ENCODE assay signal across 8 cellular contexts in the genomic region with DNA sequence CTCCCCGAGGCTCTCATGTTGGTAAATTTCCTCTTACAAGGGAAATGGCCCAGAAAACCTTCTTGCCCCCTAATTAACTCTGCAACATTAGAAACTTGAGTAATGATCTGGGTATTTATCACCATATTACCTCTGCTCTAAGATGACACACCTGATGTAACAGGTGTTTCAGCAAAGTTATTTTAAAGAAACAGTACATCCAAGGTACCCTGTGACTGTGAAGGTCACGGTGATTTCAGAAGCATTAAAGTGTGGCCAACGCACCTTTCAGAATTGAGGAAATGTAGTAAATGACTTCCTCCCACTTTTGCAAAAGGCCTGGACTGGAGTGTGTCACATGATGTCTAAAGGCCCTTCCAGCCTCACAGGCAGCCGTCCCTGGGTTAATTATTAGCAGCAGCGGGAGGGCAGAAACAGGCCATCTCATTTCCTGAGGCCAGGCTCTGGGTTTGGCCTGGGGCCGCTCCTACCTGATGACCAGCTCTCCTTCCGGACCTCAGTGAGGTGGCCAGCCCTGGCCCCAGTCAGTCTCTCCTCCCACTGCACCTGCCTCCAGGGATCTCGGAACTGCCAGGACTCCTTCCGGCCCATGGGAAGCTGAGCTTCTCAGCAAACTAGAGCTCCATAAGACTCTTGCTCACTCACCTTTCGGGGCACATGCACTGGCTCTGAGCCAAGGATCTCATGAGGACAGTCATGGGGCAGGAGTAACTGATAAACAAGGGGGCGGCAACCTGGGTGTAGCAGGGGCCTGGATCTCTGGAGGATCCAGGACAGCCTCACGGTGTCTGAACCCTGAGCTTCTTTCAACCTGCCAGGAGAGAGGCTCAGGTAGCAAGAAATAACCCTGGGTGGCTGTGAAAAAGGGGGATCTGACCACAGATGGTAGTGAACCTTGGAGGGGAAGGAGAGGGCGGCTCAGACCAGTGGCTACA. TPM values are rescaled to one million over a fixed set of nuclear protein-coding genes. Genes with fewer than 3 reads are reported as not detected.
A peak's percentile ranks its signal among the peaks of the same experiment; 100 is the strongest.
DNase-seq lines count a peak whose midpoint lies in the region; ATAC-seq and TF ChIP-seq lines count a peak whose summit lies in the region.

No MANE protein-coding gene starts in this region.

- TF ChIP-seq CTCF in ascending aorta (IDR thresholded peaks at IDR 0.05) = no peak
- no peak for TF ChIP-seq CTCF in neural progenitor cell (IDR thresholded peaks at IDR 0.05)
- TF ChIP-seq CTCF in uterus (IDR thresholded peaks at IDR 0.05) = no peak

- no peak overlapping the region for H3K27ac Mint-ChIP-seq in neural progenitor cell
- H3K27ac Mint-ChIP-seq in natural killer cell treated with Interleukin-12 subunit alpha and Interleukin-12 subunit beta and Interleukin-15 and Interleukin-18, amount 100 ng/mL, for 72 hours = no peak overlapping the region

- peaks cover 25% of the 10 kb centered on the region for H3K4me1 Mint-ChIP-seq in neural progenitor cell
- H3K4me1 Mint-ChIP-seq in natural killer cell treated with Interleukin-12 subunit alpha and Interleukin-12 subunit beta and Interleukin-15 and Interleukin-18, amount 100 ng/mL, for 72 hours (ENCODE audit: low read depth in 2 of 2) = no peaks in the 10 kb centered on the region

- H3K4me3 Mint-ChIP-seq in neural progenitor cell = no peak overlapping the region
- no peak overlapping the region for H3K4me3 Mint-ChIP-seq in natural killer cell treated with Interleukin-12 subunit alpha and Interleukin-12 subunit beta and Interleukin-15 and Interleukin-18, amount 100 ng/mL, for 72 hours

- peak overlapping the region; percentile 84 to 93 for H3K27ac ChIP-seq in ascending aorta
- no peak overlapping the region for H3K27ac ChIP-seq in neural progenitor cell
- no peak overlapping the region for H3K27ac ChIP-seq in uterus

- no peaks in the 10 kb centered on the region for H3K36me3 Mint-ChIP-seq in neural progenitor cell
- H3K36me3 Mint-ChIP-seq in natural killer cell treated with Interleukin-12 subunit alpha and Interleukin-12 subunit beta and Interleukin-15 and Interleukin-18, amount 100 ng/mL, for 72 hours = no peaks in the 10 kb centered on the region

- H3F3A ChIP-seq in neural progenitor cell (ENCODE audit: low read depth) = no peaks in the 10 kb centered on the region

- peak in 1 of 2 donors; percentile 32 for TF ChIP-seq POLR2A in uterus (IDR thresholded peaks at IDR 0.05)

- no peak overlapping the region for H3K4me2 ChIP-seq in neural progenitor cell

- H3K36me3 ChIP-seq in ascending aorta = no peaks in the 10 kb centered on the region
- no peaks in the 10 kb centered on the region for H3K36me3 ChIP-seq in neural progenitor cell
- H3K36me3 ChIP-seq in uterus = no peaks in the 10 kb centered on the region

- ATAC-seq in GM19395 (IDR thresholded peaks at IDR 0.05; ENCODE audit: unreplicated experiment) = peak; percentile 95
- peak; percentile 97 for ATAC-seq in HG03354 (IDR thresholded peaks at IDR 0.05; ENCODE audit: poor library complexity, severe bottlenecking, unreplicated experiment)
- ATAC-seq in natural killer cell treated with Interleukin-12 subunit alpha and Interleukin-12 subunit beta and Interleukin-15 and Interleukin-18, amount 100 ng/mL, for 72 hours = no peak
- no peak for ATAC-seq in HG03045 (IDR thresholded peaks at IDR 0.05; ENCODE audit: unreplicated experiment)

- H3K27me3 ChIP-seq in ascending aorta (no peaks in the 10 kb centered on the region), neural progenitor cell (no peaks in the 10 kb centered on the region), uterus (no peaks in the 10 kb centered on the region)

- no peaks in the 10 kb centered on the region for H3K79me2 ChIP-seq in neural progenitor cell (ENCODE audit: low read depth)

- H3K9ac ChIP-seq in neural progenitor cell = no peak overlapping the region

- H3K4me1 ChIP-seq in ascending aorta = peaks cover 16 to 34% of the 10 kb centered on the region in 2 donors
- H3K4me1 ChIP-seq in neural progenitor cell = peaks cover 19% of the 10 kb centered on the region
- no peaks in the 10 kb centered on the region for H3K4me1 ChIP-seq in uterus

- peak overlapping the region; percentile 52 for H2AFZ ChIP-seq in neural progenitor cell (replicated peaks)

- in situ Hi-C loops in KBM-7 (cut with MboI; ENCODE audit: low pct_unique_long_range_greater_than_20kb, low sequenced_read_pairs) = no loop called here

- no peaks in the 10 kb centered on the region for H3K9me3 Mint-ChIP-seq in neural progenitor cell
- no peaks in the 10 kb centered on the region for H3K9me3 Mint-ChIP-seq in natural killer cell treated with Interleukin-12 subunit alpha and Interleukin-12 subunit beta and Interleukin-15 and Interleukin-18, amount 100 ng/mL, for 72 hours

- DNase-seq in ascending aorta (ENCODE audit: low spot score in 2 of 2) = peak in 1 of 2 donors; percentile 65
- no peak for DNase-seq in neural progenitor cell (ENCODE audit: low spot score)
- DNase-seq in KBM-7 = no peak
- no peak for DNase-seq in natural killer cell treated with Interleukin-12 subunit alpha and Interleukin-12 subunit beta and Interleukin-15 and Interleukin-18, amount 100 ng/mL, for 72 hours (ENCODE audit: low spot score)
- no peak for DNase-seq in uterus

- no peaks in the 10 kb centered on the region for H3K9me3 ChIP-seq in ascending aorta
- H3K9me3 ChIP-seq in neural progenitor cell (ENCODE audit: low read depth) = no peaks in the 10 kb centered on the region
- no peaks in the 10 kb centered on the region for H3K9me3 ChIP-seq in uterus

- H3K4me3 ChIP-seq in ascending aorta (no peak overlapping the region), neural progenitor cell (no peak overlapping the region), uterus (no peak overlapping the region)

- intact Hi-C loops in ascending aorta (cut with DNase I) = loop anchor here (10.0 kb wide), 1 partner anchor 317 kb away; no protein-coding TSS in a partner anchor
- intact Hi-C loops in uterus (cut with DNase I; ENCODE audit: low total_unique reads) = no loop called here

- H4K20me1 ChIP-seq in neural progenitor cell (ENCODE audit: low read depth) = no peaks in the 10 kb centered on the region

- H3K27me3 Mint-ChIP-seq in neural progenitor cell (ENCODE audit: insufficient read depth, low read depth) = peaks cover under 1% of the 10 kb centered on the region
- H3K27me3 Mint-ChIP-seq in natural killer cell treated with Interleukin-12 subunit alpha and Interleukin-12 subunit beta and Interleukin-15 and Interleukin-18, amount 100 ng/mL, for 72 hours = peaks cover 17 to 28% of the 10 kb centered on the region in 2 donors

RNA-seq across cellular contexts. Expression of a gene that starts 20.6 kb away (rescaled TPM):
- 4.3 TPM for total RNA-seq in ascending aorta
- 2.2 and 2.4 TPM in 2 replicates for total RNA-seq in neural progenitor cell (ENCODE audit: low replicate concordance)
- total RNA-seq in natural killer cell treated with Interleukin-12 subunit alpha and Interleukin-12 subunit beta and Interleukin-15 and Interleukin-18, amount 100 ng/mL, for 72 hours = under 1 TPM; 0.12 to 0.81 TPM
- 1 to 10 TPM in 3 of 4 donors, under 1 TPM in 1; 0.29 to 5.5 (median 2.1) TPM for total RNA-seq in uterus

Comparison
In these comparisons a context has a peak if more than half of its experiments do, and no peak if none do; other contexts are left out.
1. ATAC-seq: peak in GM19395 (single experiment) and HG03354 (single experiment); none in natural killer cell treated with Interleukin-12 subunit alpha and Interleukin-12 subunit beta and Interleukin-15 and Interleukin-18, amount 100 ng/mL, for 72 hours (0 of 2) and HG03045 (single experiment).
2. H3K27ac ChIP-seq: peak in ascending aorta (2 of 2); none in neural progenitor cell (single experiment) and uterus (0 of 2).